1 cellular context compared by ENCODE assay signal in the genomic region with DNA sequence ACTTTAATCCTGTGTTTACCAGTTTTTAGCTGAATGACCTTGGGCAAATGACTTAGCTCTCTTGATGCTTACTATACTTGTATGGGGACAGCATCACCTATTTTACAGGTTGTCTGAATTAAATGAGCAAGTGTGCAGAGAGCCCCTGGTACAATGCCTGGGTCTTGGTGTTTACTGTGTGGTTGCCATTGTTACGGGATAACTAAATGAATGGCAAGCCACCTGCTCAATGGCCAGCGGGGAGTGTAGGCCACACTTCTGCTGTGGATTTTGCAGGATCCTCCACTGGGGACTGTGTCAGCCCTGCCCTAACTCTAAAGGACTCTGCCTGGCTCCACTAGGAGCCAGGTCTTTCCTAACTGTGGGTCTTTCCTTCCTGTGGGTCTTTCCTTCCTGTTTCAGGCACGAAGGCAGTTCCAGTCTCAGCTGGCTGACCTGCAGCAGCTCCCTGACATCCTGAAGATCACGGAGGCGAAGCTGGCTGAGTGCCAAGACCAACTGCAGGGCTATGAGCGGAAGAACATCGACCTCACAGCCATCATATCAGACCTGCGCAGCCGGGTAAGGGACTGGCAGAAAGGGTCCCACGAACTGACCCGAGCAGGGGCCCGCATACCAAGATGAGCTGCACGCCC.
TF ChIP-seq lines count a peak whose summit lies in the region.

No MANE protein-coding gene starts in this region.

TF ChIP-seq in GM23338, 12 proteins besides CTCF, POLR2A, EP300 and RAD21 (continued from another document):
- TF ChIP-seq, protein P1, sequence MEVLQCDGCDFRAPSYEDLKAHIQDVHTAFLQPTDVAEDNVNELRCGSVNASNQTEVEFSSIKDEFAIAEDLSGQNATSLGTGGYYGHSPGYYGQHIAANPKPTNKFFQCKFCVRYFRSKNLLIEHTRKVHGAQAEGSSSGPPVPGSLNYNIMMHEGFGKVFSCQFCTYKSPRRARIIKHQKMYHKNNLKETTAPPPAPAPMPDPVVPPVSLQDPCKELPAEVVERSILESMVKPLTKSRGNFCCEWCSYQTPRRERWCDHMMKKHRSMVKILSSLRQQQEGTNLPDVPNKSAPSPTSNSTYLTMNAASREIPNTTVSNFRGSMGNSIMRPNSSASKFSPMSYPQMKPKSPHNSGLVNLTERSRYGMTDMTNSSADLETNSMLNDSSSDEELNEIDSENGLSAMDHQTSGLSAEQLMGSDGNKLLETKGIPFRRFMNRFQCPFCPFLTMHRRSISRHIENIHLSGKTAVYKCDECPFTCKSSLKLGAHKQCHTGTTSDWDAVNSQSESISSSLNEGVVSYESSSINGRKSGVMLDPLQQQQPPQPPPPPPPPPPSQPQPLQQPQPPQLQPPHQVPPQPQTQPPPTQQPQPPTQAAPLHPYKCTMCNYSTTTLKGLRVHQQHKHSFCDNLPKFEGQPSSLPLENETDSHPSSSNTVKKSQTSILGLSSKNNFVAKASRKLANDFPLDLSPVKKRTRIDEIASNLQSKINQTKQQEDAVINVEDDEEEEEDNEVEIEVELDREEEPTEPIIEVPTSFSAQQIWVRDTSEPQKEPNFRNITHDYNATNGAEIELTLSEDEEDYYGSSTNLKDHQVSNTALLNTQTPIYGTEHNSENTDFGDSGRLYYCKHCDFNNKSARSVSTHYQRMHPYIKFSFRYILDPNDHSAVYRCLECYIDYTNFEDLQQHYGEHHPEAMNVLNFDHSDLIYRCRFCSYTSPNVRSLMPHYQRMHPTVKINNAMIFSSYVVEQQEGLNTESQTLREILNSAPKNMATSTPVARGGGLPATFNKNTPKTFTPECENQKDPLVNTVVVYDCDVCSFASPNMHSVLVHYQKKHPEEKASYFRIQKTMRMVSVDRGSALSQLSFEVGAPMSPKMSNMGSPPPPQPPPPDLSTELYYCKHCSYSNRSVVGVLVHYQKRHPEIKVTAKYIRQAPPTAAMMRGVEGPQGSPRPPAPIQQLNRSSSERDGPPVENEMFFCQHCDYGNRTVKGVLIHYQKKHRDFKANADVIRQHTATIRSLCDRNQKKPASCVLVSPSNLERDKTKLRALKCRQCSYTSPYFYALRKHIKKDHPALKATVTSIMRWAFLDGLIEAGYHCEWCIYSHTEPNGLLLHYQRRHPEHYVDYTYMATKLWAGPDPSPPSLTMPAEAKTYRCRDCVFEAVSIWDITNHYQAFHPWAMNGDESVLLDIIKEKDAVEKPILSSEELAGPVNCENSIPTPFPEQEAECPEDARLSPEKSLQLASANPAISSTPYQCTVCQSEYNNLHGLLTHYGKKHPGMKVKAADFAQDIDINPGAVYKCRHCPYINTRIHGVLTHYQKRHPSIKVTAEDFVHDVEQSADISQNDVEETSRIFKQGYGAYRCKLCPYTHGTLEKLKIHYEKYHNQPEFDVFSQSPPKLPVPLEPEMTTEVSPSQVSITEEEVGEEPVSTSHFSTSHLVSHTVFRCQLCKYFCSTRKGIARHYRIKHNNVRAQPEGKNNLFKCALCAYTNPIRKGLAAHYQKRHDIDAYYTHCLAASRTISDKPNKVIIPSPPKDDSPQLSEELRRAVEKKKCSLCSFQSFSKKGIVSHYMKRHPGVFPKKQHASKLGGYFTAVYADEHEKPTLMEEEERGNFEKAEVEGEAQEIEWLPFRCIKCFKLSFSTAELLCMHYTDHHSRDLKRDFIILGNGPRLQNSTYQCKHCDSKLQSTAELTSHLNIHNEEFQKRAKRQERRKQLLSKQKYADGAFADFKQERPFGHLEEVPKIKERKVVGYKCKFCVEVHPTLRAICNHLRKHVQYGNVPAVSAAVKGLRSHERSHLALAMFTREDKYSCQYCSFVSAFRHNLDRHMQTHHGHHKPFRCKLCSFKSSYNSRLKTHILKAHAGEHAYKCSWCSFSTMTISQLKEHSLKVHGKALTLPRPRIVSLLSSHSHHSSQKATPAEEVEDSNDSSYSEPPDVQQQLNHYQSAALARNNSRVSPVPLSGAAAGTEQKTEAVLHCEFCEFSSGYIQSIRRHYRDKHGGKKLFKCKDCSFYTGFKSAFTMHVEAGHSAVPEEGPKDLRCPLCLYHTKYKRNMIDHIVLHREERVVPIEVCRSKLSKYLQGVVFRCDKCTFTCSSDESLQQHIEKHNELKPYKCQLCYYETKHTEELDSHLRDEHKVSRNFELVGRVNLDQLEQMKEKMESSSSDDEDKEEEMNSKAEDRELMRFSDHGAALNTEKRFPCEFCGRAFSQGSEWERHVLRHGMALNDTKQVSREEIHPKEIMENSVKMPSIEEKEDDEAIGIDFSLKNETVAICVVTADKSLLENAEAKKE (CRISPR knock-in tag; IDR thresholded peaks at IDR 0.05) = no peak
- TF ChIP-seq ZNF114 (CRISPR knock-in tag; IDR thresholded peaks at IDR 0.05) (no peak), NANOG (IDR thresholded peaks at IDR 0.05; ENCODE audit: borderline replicate concordance) (no peak), JUNB (IDR thresholded peaks at IDR 0.05; ENCODE audit: unreplicated experiment) (no peak), ZNF331 (CRISPR knock-in tag; IDR thresholded peaks at IDR 0.05; ENCODE audit: low read depth) (no peak), EZH2 (IDR thresholded peaks at IDR 0.05; ENCODE audit: low read depth, unreplicated experiment) (no peak), POLR2AphosphoS5 (IDR thresholded peaks at IDR 0.05; ENCODE audit: low read depth) (no peak), STAT1 (IDR thresholded peaks at IDR 0.05; ENCODE audit: unreplicated experiment) (no peak)
- TF ChIP-seq, protein P2, sequence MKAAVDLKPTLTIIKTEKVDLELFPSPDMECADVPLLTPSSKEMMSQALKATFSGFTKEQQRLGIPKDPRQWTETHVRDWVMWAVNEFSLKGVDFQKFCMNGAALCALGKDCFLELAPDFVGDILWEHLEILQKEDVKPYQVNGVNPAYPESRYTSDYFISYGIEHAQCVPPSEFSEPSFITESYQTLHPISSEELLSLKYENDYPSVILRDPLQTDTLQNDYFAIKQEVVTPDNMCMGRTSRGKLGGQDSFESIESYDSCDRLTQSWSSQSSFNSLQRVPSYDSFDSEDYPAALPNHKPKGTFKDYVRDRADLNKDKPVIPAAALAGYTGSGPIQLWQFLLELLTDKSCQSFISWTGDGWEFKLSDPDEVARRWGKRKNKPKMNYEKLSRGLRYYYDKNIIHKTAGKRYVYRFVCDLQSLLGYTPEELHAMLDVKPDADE (IDR thresholded peaks at IDR 0.05) = no peak
TF ChIP-seq in GM23338: peak in this region for 0.
